In the genomic region with DNA sequence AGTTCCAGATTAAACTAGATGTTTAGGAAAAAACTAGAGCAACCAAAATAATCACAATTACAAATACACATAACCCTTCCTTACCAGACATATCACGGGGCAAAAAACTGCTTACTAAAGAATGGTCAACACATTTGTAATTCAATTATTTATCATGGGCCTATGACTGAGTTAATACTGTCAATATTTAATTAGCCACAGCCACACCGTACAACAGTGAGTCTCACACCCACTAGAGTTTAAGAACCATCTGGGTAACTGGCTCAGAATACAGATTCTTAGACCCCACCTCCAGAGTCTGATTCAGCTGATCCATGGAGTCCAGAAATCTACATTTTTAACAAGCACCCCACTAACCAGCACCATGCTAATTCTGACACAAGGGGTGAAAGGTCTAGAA, we compare ENCODE assay signal across 23 cellular contexts.
"Had no signal": no experiment of that assay in that cellular context is flagged by ENCODE, and none has a peak within 500 bp of the region (broad histone marks: within the 10 kb centered on the region; RNA-seq: fewer than 3 reads in every experiment).

No MANE protein-coding gene starts in this region.

- H3K9me3 Mint-ChIP-seq: central memory CD8-positive, alpha-beta T cell; natural killer cell treated with Interleukin-12 subunit alpha and Interleukin-12 subunit beta and Interleukin-15 and Interleukin-18, amount 100 ng/mL, for 72 hours had no signal

- ATAC-seq: esophagus mucosa; gastrocnemius medialis; heart right ventricle; natural killer cell treated with Interleukin-12 subunit alpha and Interleukin-12 subunit beta and Interleukin-15 and Interleukin-18, amount 100 ng/mL, for 72 hours; stimulated activated naive CD8-positive, alpha-beta T cell treated with anti-CD3 and anti-CD28 coated beads, Interleukin-15, Interleukin-2, amounts not matched to agents 100 U/mL and 50 U/mL, for 24 hours had no signal

- H3K9me3 ChIP-seq: gastrocnemius medialis, heart right ventricle, left ventricle myocardium inferior, right atrium auricular region, testis, tibial nerve had no signal

- H3K27ac Mint-ChIP-seq: natural killer cell treated with Interleukin-12 subunit alpha and Interleukin-12 subunit beta and Interleukin-15 and Interleukin-18, amount 100 ng/mL, for 72 hours had no signal

- H3K4me3 Mint-ChIP-seq: central memory CD8-positive, alpha-beta T cell; natural killer cell treated with Interleukin-12 subunit alpha and Interleukin-12 subunit beta and Interleukin-15 and Interleukin-18, amount 100 ng/mL, for 72 hours had no signal

- H3K27ac ChIP-seq: left ventricle myocardium inferior, right atrium auricular region, testis, tibial nerve had no signal

- H3K27me3 Mint-ChIP-seq: central memory CD8-positive, alpha-beta T cell; natural killer cell treated with Interleukin-12 subunit alpha and Interleukin-12 subunit beta and Interleukin-15 and Interleukin-18, amount 100 ng/mL, for 72 hours had no signal

- DNase-seq: cortex of kidney; dorsolateral prefrontal cortex; effector CD8-positive, alpha-beta T cell; gastrocnemius medialis; heart right ventricle; hypothalamus; kidney glomerular epithelial cell; left ventricle myocardium inferior; mesenchymal stem cell; midbrain; occipital lobe; posterior cingulate gyrus; small intestine; stimulated activated CD4-positive, alpha-beta T cell treated with anti-CD3 and anti-CD28 coated beads, Interleukin-12 subunit alpha, Interleukin-12 subunit beta, amount 100 ng/mL, for 4 hours; stimulated activated CD4-positive, alpha-beta T cell treated with anti-CD3 and anti-CD28 coated beads, Interleukin-2, amount 100 ng/mL, for 48 hours; stimulated activated naive CD8-positive, alpha-beta T cell treated with anti-CD3 and anti-CD28 coated beads, Interleukin-15, Interleukin-2, amounts not matched to agents 100 U/mL and 50 U/mL, for 24 hours; testis had no signal

- H3K36me3 Mint-ChIP-seq: natural killer cell treated with Interleukin-12 subunit alpha and Interleukin-12 subunit beta and Interleukin-15 and Interleukin-18, amount 100 ng/mL, for 72 hours had no signal

- H3K36me3 ChIP-seq: gastrocnemius medialis, right atrium auricular region had no signal

- H3K27me3 ChIP-seq: dorsolateral prefrontal cortex, gastrocnemius medialis, heart right ventricle, right atrium auricular region, testis, tibial nerve had no signal

- H3K4me3 ChIP-seq: dorsolateral prefrontal cortex, gastrocnemius medialis, heart right ventricle, left ventricle myocardium inferior, lung, right atrium auricular region, testis, tibial nerve had no signal
